In the genomic region with DNA sequence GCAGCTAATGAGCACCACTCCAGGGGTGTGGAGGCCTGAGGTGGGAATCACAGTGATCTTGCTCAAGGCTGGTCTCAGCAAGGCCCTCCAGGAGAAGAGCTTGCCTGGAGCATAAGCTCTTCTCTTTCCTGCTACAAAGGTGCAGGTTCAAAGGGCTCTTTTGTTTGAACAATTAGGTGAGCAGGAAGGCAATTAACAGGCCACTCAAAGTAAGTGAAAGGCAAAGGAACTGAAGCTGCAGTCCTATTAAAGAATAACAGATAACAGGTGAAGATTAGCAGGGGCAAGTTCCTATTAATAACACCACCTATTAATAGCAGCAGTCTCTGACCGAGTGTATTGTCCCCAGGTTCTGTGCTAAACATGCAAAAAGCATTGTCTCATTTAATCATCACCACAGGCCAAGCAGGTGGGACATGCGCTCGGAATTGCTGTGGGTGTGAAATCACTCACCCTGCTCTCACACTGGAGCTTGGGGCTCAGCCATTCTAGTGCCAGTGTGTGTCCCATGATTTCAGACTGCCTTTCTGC, we compare ENCODE assay signal across 13 cellular contexts.
DNase-seq lines count a peak whose midpoint lies in the region; ATAC-seq and TF ChIP-seq lines count a peak whose summit lies in the region.
"Had no signal": no experiment of that assay in that cellular context is flagged by ENCODE, and none has a peak within 500 bp of the region (broad histone marks: within the 10 kb centered on the region; RNA-seq: fewer than 3 reads in every experiment).

No MANE protein-coding gene starts in this region.

- peaks cover 3 to 4% (median 3%) of the 10 kb centered on the region in 3 experiments; a peak in 5 of 7 replicates for H3K36me3 Mint-ChIP-seq in H9 (ENCODE audit: insufficient read depth in 1 of 3, low read depth in 3 of 3)
- H3K36me3 Mint-ChIP-seq in activated T-cell treated with anti-CD3 and anti-CD28 coated beads, Interleukin-2, amount 50 U/mL, for 24 hours (ENCODE audit: low read depth), result no peaks in the 10 kb centered on the region

- H3K79me2 ChIP-seq in H9 (ENCODE audit: insufficient read depth, low read length) (no peaks in the 10 kb centered on the region), mesendoderm (ENCODE audit: control insufficient read depth, insufficient read depth, low read length) (no peaks in the 10 kb centered on the region)

- H3K4ac ChIP-seq in H9 (ENCODE audit: low read depth, low read length), result no peak overlapping the region
- no peak overlapping the region for H3K4ac ChIP-seq in mesendoderm (ENCODE audit: low read depth, low read length)

- DNase-seq in H9, result peak; percentile 49
- DNase-seq in NCI-H1105 (lab: John Stamatoyannopoulos, UW), result peak; percentile 15
- peak; percentile 62 for DNase-seq in mesendoderm
- DNase-seq in NOMO-1 (lab: John Stamatoyannopoulos, UW; ENCODE audit: unreplicated experiment in 2 of 2), result no peak
- no peak for DNase-seq in central memory CD4-positive, alpha-beta T cell
- DNase-seq in H7, result no peak
- DNase-seq in activated T-cell treated with anti-CD3 and anti-CD28 coated beads, Interleukin-2, amount 50 U/mL, for 24 hours, result no peak
- DNase-seq: CD4-positive, alpha-beta T cell; heart left ventricle had no signal

- H3K4me2 ChIP-seq in H9 (ENCODE audit: insufficient read depth, insufficient read length, low read length) (no peak overlapping the region), mesendoderm (ENCODE audit: low read length) (no peak overlapping the region)

- H3T11ph ChIP-seq in H9 (ENCODE audit: low read length), result no peak overlapping the region

- H3K9ac ChIP-seq in H9 (ENCODE audit: extremely low read depth, insufficient read length, low read length), result no peak overlapping the region
- no peak overlapping the region for H3K9ac ChIP-seq in mesendoderm (ENCODE audit: low read length)

- no peak overlapping the region; the same call in 1 of the 2 replicates for H3K14ac ChIP-seq in H9 (ENCODE audit: insufficient read depth, low read length)

- H3K27me3 ChIP-seq in H9 (ENCODE audit: insufficient read depth, low read length), result no peaks in the 10 kb centered on the region
- H3K27me3 ChIP-seq in mesendoderm (ENCODE audit: insufficient read depth, low read length, poor library complexity), result no peaks in the 10 kb centered on the region
- H3K27me3 ChIP-seq in H7 (ENCODE audit: control insufficient read depth, insufficient read depth, low read length), result no peaks in the 10 kb centered on the region
- H3K27me3 ChIP-seq: heart left ventricle had no signal

- H3K56ac ChIP-seq in H9 (ENCODE audit: insufficient read length, low read depth, low read length), result no peak overlapping the region
- no peak overlapping the region for H3K56ac ChIP-seq in mesendoderm (ENCODE audit: low read length)

- no peaks in the 10 kb centered on the region for H3K23me2 ChIP-seq in H9 (ENCODE audit: insufficient read length, low read depth, low read length, poor library complexity, severe bottlenecking)

- H4K8ac ChIP-seq in H9 (replicated peaks; ENCODE audit: insufficient read length, low read depth, low read length), result no peak overlapping the region
- H4K8ac ChIP-seq in mesendoderm (ENCODE audit: low read depth, low read length), result no peak overlapping the region

- no peak overlapping the region for H3K4me3 ChIP-seq in mesendoderm (ENCODE audit: low read length)
- H3K4me3 ChIP-seq in H7 (ENCODE audit: insufficient read depth, low read depth, low read length), result no peak overlapping the region
- H3K4me3 ChIP-seq: heart left ventricle, K562 had no signal

- H3K9me3 ChIP-seq in H9 (ENCODE audit: control insufficient read depth, low read depth, low read length), result no peaks in the 10 kb centered on the region
- H3K9me3 ChIP-seq: heart left ventricle had no signal

- H3K4me3 Mint-ChIP-seq in H9, result no peak overlapping the region
- H3K4me3 Mint-ChIP-seq in activated T-cell treated with anti-CD3 and anti-CD28 coated beads, Interleukin-2, amount 50 U/mL, for 24 hours, result no peak overlapping the region
- H3K4me3 Mint-ChIP-seq: CD4-positive, alpha-beta T cell; central memory CD8-positive, alpha-beta T cell; neural crest cell had no signal

- ATAC-seq in GM18520 (IDR thresholded peaks at IDR 0.05; ENCODE audit: unreplicated experiment), result peak; percentile 68
- ATAC-seq: K562 had no signal

- no peak overlapping the region for H2BK20ac ChIP-seq in H9 (ENCODE audit: low read depth, low read length, poor library complexity, severe bottlenecking)

- H2BK15ac ChIP-seq in H9 (ENCODE audit: low read depth, low read length) (no peak overlapping the region), mesendoderm (replicated peaks; ENCODE audit: low read depth) (no peak overlapping the region)

- H3K4me1 Mint-ChIP-seq in H9, result peaks cover 51 to 54% of the 10 kb centered on the region in 2 experiments
- H3K4me1 Mint-ChIP-seq in activated T-cell treated with anti-CD3 and anti-CD28 coated beads, Interleukin-2, amount 50 U/mL, for 24 hours (ENCODE audit: low read depth), result no peaks in the 10 kb centered on the region
- H3K4me1 Mint-ChIP-seq: central memory CD8-positive, alpha-beta T cell had no signal

- TF ChIP-seq CTCF in H9 (conservative IDR thresholded peaks at IDR 0.05), result no peak

- H3K27ac ChIP-seq in H9 (ENCODE audit: insufficient read length, low read depth, low read length) (no peak overlapping the region), mesendoderm (ENCODE audit: low read depth, low read length) (no peak overlapping the region)
- H3K27ac ChIP-seq: heart left ventricle had no signal

- H3K4me1 ChIP-seq in H9 (ENCODE audit: insufficient read depth, low read length), result peaks cover 7% of the 10 kb centered on the region; the same call in 1 of the 2 replicates
- peaks cover 3% of the 10 kb centered on the region for H3K4me1 ChIP-seq in mesendoderm (ENCODE audit: control insufficient read depth, low read depth, low read length)

- H3K23ac ChIP-seq in H9 (ENCODE audit: insufficient read length, low read depth, low read length), result no peak overlapping the region
- H3K23ac ChIP-seq in mesendoderm (ENCODE audit: low read length), result no peak overlapping the region

- 0 out of 7 replicates have a peak overlapping the region, but pooled peaks of 1 of the 3 experiments have one; percentile 36 for H3K27ac Mint-ChIP-seq in H9
- H3K27ac Mint-ChIP-seq in activated T-cell treated with anti-CD3 and anti-CD28 coated beads, Interleukin-2, amount 50 U/mL, for 24 hours, result no peak overlapping the region
- H3K27ac Mint-ChIP-seq: CD4-positive, alpha-beta T cell had no signal

- peaks cover 7 to 10% of the 10 kb centered on the region in 2 experiments for H3K9me3 Mint-ChIP-seq in H9
- no peaks in the 10 kb centered on the region for H3K9me3 Mint-ChIP-seq in activated T-cell treated with anti-CD3 and anti-CD28 coated beads, Interleukin-2, amount 50 U/mL, for 24 hours
- H3K9me3 Mint-ChIP-seq: CD4-positive, alpha-beta T cell; central memory CD8-positive, alpha-beta T cell; neural crest cell had no signal

- H3K79me1 ChIP-seq in H9 (ENCODE audit: insufficient read depth, low read depth, low read length, poor library complexity, severe bottlenecking) (no peaks in the 10 kb centered on the region), mesendoderm (ENCODE audit: low read length) (no peaks in the 10 kb centered on the region)

- H3K36me3 ChIP-seq in mesendoderm (ENCODE audit: control insufficient read depth, insufficient read depth, low read length) (no peaks in the 10 kb centered on the region), H7 (replicated peaks; ENCODE audit: control insufficient read depth, insufficient read depth, low read length) (no peaks in the 10 kb centered on the region)
- H3K36me3 ChIP-seq: heart left ventricle had no signal

- H2AK5ac ChIP-seq in H9 (ENCODE audit: insufficient read length, low read length), result no peak overlapping the region
- no peak overlapping the region for H2AK5ac ChIP-seq in mesendoderm (ENCODE audit: low read length)

- H3K27me3 Mint-ChIP-seq in H9 (ENCODE audit: low read depth), result no peaks in the 10 kb centered on the region
- H3K27me3 Mint-ChIP-seq in activated T-cell treated with anti-CD3 and anti-CD28 coated beads, Interleukin-2, amount 50 U/mL, for 24 hours, result no peaks in the 10 kb centered on the region
- H3K27me3 Mint-ChIP-seq: CD4-positive, alpha-beta T cell; central memory CD8-positive, alpha-beta T cell had no signal

- no peak overlapping the region for H4K91ac ChIP-seq in H9 (ENCODE audit: insufficient read length, low read depth, low read length)

- H2BK120ac ChIP-seq in H9 (ENCODE audit: low read depth, low read length, poor library complexity, severe bottlenecking), result no peak overlapping the region
- no peak overlapping the region for H2BK120ac ChIP-seq in mesendoderm (ENCODE audit: low read depth, low read length)

- no peaks in the 10 kb centered on the region for H4K20me1 ChIP-seq in H9 (ENCODE audit: control insufficient read depth, insufficient read depth, insufficient read length)

- H3K18ac ChIP-seq in H9 (ENCODE audit: insufficient read length, low read depth, low read length) (no peak overlapping the region), mesendoderm (ENCODE audit: low read length) (no peak overlapping the region)

- no peak overlapping the region for H4K5ac ChIP-seq in H9 (ENCODE audit: insufficient read length, low read depth, low read length)
- no peak overlapping the region for H4K5ac ChIP-seq in mesendoderm (ENCODE audit: low read length)

- H2AFZ ChIP-seq in H9 (ENCODE audit: low read length), result no peak overlapping the region

- WGBS in H9 (ENCODE audit: extremely low coverage, insufficient read length, low lambda C conversion rate), result no CpG with 5 or more reads among the region's 3 CpGs
- no CpG with 5 or more reads among the region's 3 CpGs for WGBS in mesendoderm (ENCODE audit: extremely low coverage, insufficient coverage, low lambda C conversion rate)

- H2BK12ac ChIP-seq in H9 (ENCODE audit: insufficient read length, low read depth, low read length), result no peak overlapping the region

- H2BK5ac ChIP-seq in H9 (ENCODE audit: insufficient read length, low read length) (no peak overlapping the region), mesendoderm (ENCODE audit: low read length) (no peak overlapping the region)

Comparison
In these comparisons a context has a peak if more than half of its experiments do, and no peak if none do; other contexts are left out.
1. DNase-seq: peak in H9 (single experiment), NCI-H1105 (single experiment) and mesendoderm (single experiment); none in NOMO-1 (0 of 2), central memory CD4-positive, alpha-beta T cell (single experiment), H7 (single experiment) and activated T-cell treated with anti-CD3 and anti-CD28 coated beads, Interleukin-2, amount 50 U/mL, for 24 hours (single experiment).